In the genomic region with DNA sequence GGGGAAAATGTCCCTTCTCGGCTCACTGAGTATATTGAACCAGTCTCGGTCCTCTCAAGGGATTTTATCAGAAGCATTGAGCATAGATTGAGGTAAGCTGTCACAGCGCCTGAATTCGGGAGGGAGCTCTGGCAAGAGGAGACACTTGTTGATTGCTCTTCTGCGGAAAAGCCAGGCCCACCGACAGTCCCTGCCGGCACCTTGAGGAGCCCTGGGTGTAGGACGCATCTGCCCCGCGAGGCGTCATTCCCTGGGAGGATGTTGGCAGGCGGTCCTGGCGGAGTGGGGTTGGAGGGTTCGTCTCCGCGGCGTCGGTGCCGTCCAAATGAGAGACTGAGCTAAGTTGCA, we compare ENCODE assay signal across 8 cellular contexts. TPM values are rescaled to one million over a fixed set of nuclear protein-coding genes. Genes with fewer than 3 reads are reported as not detected.
A peak's percentile ranks its signal among the peaks of the same experiment; 100 is the strongest.
DNase-seq lines count a peak whose midpoint lies in the region; ATAC-seq and TF ChIP-seq lines count a peak whose summit lies in the region.

No MANE protein-coding gene starts in this region.

- H3K27me3 ChIP-seq in thoracic aorta (replicated peaks; ENCODE audit: insufficient read depth), result no peaks in the 10 kb centered on the region

- H3K27me3 Mint-ChIP-seq in natural killer cell (ENCODE audit: low read depth in 2 of 2), result no peaks in the 10 kb centered on the region

- peak overlapping the region; percentile 84 for H3K4me3 ChIP-seq in fibroblast of the aortic adventitia (ENCODE audit: low read depth, low read length)
- H3K4me3 ChIP-seq in thoracic aorta, result peak overlapping the region; percentile 77

- ATAC-seq in natural killer cell (no peak), thoracic aorta (ENCODE audit: insufficient number of reproducible peaks, low FRiP score, low read depth) (no peak), GM21723 (IDR thresholded peaks at IDR 0.05; ENCODE audit: unreplicated experiment) (no peak)

- H3K27ac Mint-ChIP-seq in natural killer cell, result peak overlapping the region; percentile 53 to 93

- H3K4me1 ChIP-seq in thoracic aorta (ENCODE audit: control insufficient read depth in 1 of 2, low read depth in 2 of 2), result peaks cover 7 to 38% of the 10 kb centered on the region in 2 donors

- DNase-seq in NCI-H1105 treated with DMSO at 0.1 percent for 48 hours (lab: John Stamatoyannopoulos, UW) (peak; percentile 23), NCI-H1105 (lab: John Stamatoyannopoulos, UW) (no peak), NCI-H526 treated with DMSO at 0.1 percent for 48 hours (lab: John Stamatoyannopoulos, UW) (peak; percentile 25), activated gamma-delta T cell (lab: John Stamatoyannopoulos, UW) (peak; percentile 12), fibroblast of the aortic adventitia (ENCODE audit: low read depth) (peak; percentile 33), natural killer cell (no peak), thoracic aorta (ENCODE audit: low spot score) (no peak)

- peaks cover 37 to 49% of the 10 kb centered on the region in 2 donors for H3K4me1 Mint-ChIP-seq in natural killer cell

- intact Hi-C loops in natural killer cell (cut with micrococcal nuclease), result no loop called here

- peak overlapping the region; percentile 98 for H3K4me3 Mint-ChIP-seq in natural killer cell

- H3K9me3 Mint-ChIP-seq in natural killer cell, result no peaks in the 10 kb centered on the region

- H3K9me3 ChIP-seq in thoracic aorta, result no peaks in the 10 kb centered on the region

- H3K36me3 Mint-ChIP-seq in natural killer cell, result no peaks in the 10 kb centered on the region

- peak; percentile 12 for TF ChIP-seq CTCF in fibroblast of the aortic adventitia (IDR thresholded peaks at IDR 0.05; ENCODE audit: insufficient read depth, low read length)
- TF ChIP-seq CTCF in natural killer cell (IDR thresholded peaks at IDR 0.05), result no peak
- TF ChIP-seq CTCF in thoracic aorta (IDR thresholded peaks at IDR 0.05), result no peak

- H3K36me3 ChIP-seq in thoracic aorta, result no peaks in the 10 kb centered on the region

- peak overlapping the region; percentile 76 to 92 for H3K27ac ChIP-seq in thoracic aorta

RNA-seq across cellular contexts. Expression of a gene that starts 0.8 kb away (rescaled TPM):
- total RNA-seq in fibroblast of the aortic adventitia (ENCODE audit: low replicate concordance) (45.1 and 109 TPM in 2 replicates), natural killer cell (10 to 100 TPM; 82.4 to 96.6 (median 88.9) TPM), thoracic aorta (10 to 100 TPM; 30.1 to 78.2 TPM)

RNA-seq across cellular contexts. Expression of a gene that starts 4.4 kb away (rescaled TPM):
- total RNA-seq in fibroblast of the aortic adventitia (ENCODE audit: low replicate concordance), result 9.5 and 22.1 TPM in 2 replicates
- total RNA-seq in natural killer cell, result 10 to 100 TPM in 2 of 3 donors, 1 to 10 TPM in 1; 9.0 to 14.3 (median 13.5) TPM
- 10 to 100 TPM; 14.2 to 18.6 TPM for total RNA-seq in thoracic aorta

Comparison
In these comparisons a context has a peak if more than half of its experiments do, and no peak if none do; other contexts are left out.
1. DNase-seq: peak in NCI-H1105 treated with DMSO at 0.1 percent for 48 hours (single experiment), NCI-H526 treated with DMSO at 0.1 percent for 48 hours (single experiment), activated gamma-delta T cell (single experiment) and fibroblast of the aortic adventitia (single experiment); none in NCI-H1105 (single experiment), natural killer cell (single experiment) and thoracic aorta (single experiment).